1 cellular context compared by ENCODE assay signal in genomic region chr9:128723352-128723865, GRCh38.
TF ChIP-seq lines count a peak whose summit lies in the region.

No MANE protein-coding gene starts in this region.

TF ChIP-seq in WTC11, 78 proteins besides CTCF, POLR2A, EP300 and RAD21 (continued from another document):
- TF ChIP-seq AFF4 (CRISPR knock-in tag; IDR thresholded peaks at IDR 0.05; ENCODE audit: borderline replicate concordance): no peak
